In genomic region chr9:127746959-127747569, GRCh38 we compare ENCODE assay signal across 18 cellular contexts. TPM values are rescaled to one million over a fixed set of nuclear protein-coding genes. Genes with fewer than 3 reads are reported as not detected.
DNase-seq lines count a peak whose midpoint lies in the region; ATAC-seq and TF ChIP-seq lines count a peak whose summit lies in the region.
"Had no signal": no experiment of that assay in that cellular context is flagged by ENCODE, and none has a peak within 500 bp of the region (broad histone marks: within the 10 kb centered on the region; RNA-seq: fewer than 3 reads in every experiment).

No MANE protein-coding gene starts in this region.

- H3K27ac Mint-ChIP-seq in activated naive CD4-positive, alpha-beta T cell treated with anti-CD3 and anti-CD28 coated beads for 36 hours = peak overlapping the region; percentile 71
- H3K27ac Mint-ChIP-seq in activated naive CD8-positive, alpha-beta T cell treated with anti-CD3 and anti-CD28 coated beads, Interleukin-2, amount 10 ng/mL, durations not matched to agents 7 days and 5 days = peak overlapping the region; percentile 72

- 0 out of 2 replicates have a peak overlapping the region, but pooled peaks have one; percentile 5 for H3K4me3 ChIP-seq in Jurkat, Clone E6-1 (ENCODE audit: low read length)
- H3K4me3 ChIP-seq in retinal pigment epithelial cell (ENCODE audit: low read length) = no peak overlapping the region
- H3K4me3 ChIP-seq: uterus had no signal

- TF ChIP-seq CTCF in retinal pigment epithelial cell (conservative IDR thresholded peaks at IDR 0.05; ENCODE audit: low read depth, low read length) = peak; percentile 7

- no peaks in the 10 kb centered on the region for H3K9me3 Mint-ChIP-seq in activated naive CD4-positive, alpha-beta T cell treated with anti-CD3 and anti-CD28 coated beads for 36 hours
- no peaks in the 10 kb centered on the region for H3K9me3 Mint-ChIP-seq in activated naive CD8-positive, alpha-beta T cell treated with anti-CD3 and anti-CD28 coated beads, Interleukin-2, amount 10 ng/mL, durations not matched to agents 7 days and 5 days

- CTCF ChIA-PET in activated naive CD4-positive, alpha-beta T cell treated with anti-CD3 and anti-CD28 coated beads for 36 hours (lab: Charles Lee) = interaction anchor here (0.6 to 1.4 kb wide), 4 partner anchors 10 to 288 kb away, joined by 3 to 4 read pairs (median 4); no protein-coding TSS in a partner anchor

- peak; percentile 20 for DNase-seq in activated naive CD4-positive, alpha-beta T cell treated with anti-CD3 and anti-CD28 coated beads for 36 hours
- no peak for DNase-seq in activated naive CD4-positive, alpha-beta T cell treated with anti-CD3 and anti-CD28 coated beads, Interleukin-2, amount 50 U/mL, for 16 hours
- peak; percentile 79 for DNase-seq in Jurkat, Clone E6-1 (ENCODE audit: low read depth, low spot score)
- no peak for DNase-seq in activated naive CD8-positive, alpha-beta T cell treated with anti-CD3 and anti-CD28 coated beads, Interleukin-2, amount 10 ng/mL, durations not matched to agents 7 days and 5 days
- DNase-seq in retinal pigment epithelial cell (ENCODE audit: low read depth) (no peak), globus pallidus (ENCODE audit: low spot score) (no peak)
- DNase-seq: DMS79 treated with DMSO at 0.1 percent for 48 hours; KG1; NCI-H1105 treated with DMSO at 0.1 percent for 48 hours; NCI-H2171 treated with DMSO at 0.1 percent for 48 hours; occipital lobe; Right ventricle myocardium superior; stimulated activated CD4-positive, alpha-beta T cell treated with anti-CD3 and anti-CD28 coated beads, Interleukin-4, amount 100 ng/mL, for 4 hours; uterus had no signal

- no peak overlapping the region for H3K4me3 Mint-ChIP-seq in activated naive CD4-positive, alpha-beta T cell treated with anti-CD3 and anti-CD28 coated beads for 36 hours
- H3K4me3 Mint-ChIP-seq in activated naive CD8-positive, alpha-beta T cell treated with anti-CD3 and anti-CD28 coated beads, Interleukin-2, amount 10 ng/mL, durations not matched to agents 7 days and 5 days = peak overlapping the region; percentile 39

- no peaks in the 10 kb centered on the region for H3K27me3 Mint-ChIP-seq in activated naive CD4-positive, alpha-beta T cell treated with anti-CD3 and anti-CD28 coated beads for 36 hours (ENCODE audit: low read depth)
- no peaks in the 10 kb centered on the region for H3K27me3 Mint-ChIP-seq in activated naive CD8-positive, alpha-beta T cell treated with anti-CD3 and anti-CD28 coated beads, Interleukin-2, amount 10 ng/mL, durations not matched to agents 7 days and 5 days

- H3K36me3 Mint-ChIP-seq in activated naive CD4-positive, alpha-beta T cell treated with anti-CD3 and anti-CD28 coated beads for 36 hours (ENCODE audit: low read depth) = peaks cover 11% of the 10 kb centered on the region
- H3K36me3 Mint-ChIP-seq in activated naive CD8-positive, alpha-beta T cell treated with anti-CD3 and anti-CD28 coated beads, Interleukin-2, amount 10 ng/mL, durations not matched to agents 7 days and 5 days = peaks cover 31% of the 10 kb centered on the region

- H3K4me1 Mint-ChIP-seq in activated naive CD4-positive, alpha-beta T cell treated with anti-CD3 and anti-CD28 coated beads for 36 hours (ENCODE audit: low read depth) = peaks cover 4% of the 10 kb centered on the region
- H3K4me1 Mint-ChIP-seq in activated naive CD8-positive, alpha-beta T cell treated with anti-CD3 and anti-CD28 coated beads, Interleukin-2, amount 10 ng/mL, durations not matched to agents 7 days and 5 days = peaks cover 15% of the 10 kb centered on the region

- intact Hi-C loops in activated naive CD4-positive, alpha-beta T cell treated with anti-CD3 and anti-CD28 coated beads for 36 hours (cut with micrococcal nuclease) = no loop called here

- POLR2A ChIA-PET in activated naive CD8-positive, alpha-beta T cell treated with anti-CD3 and anti-CD28 coated beads, Interleukin-2, amount 10 ng/mL, durations not matched to agents 7 days and 5 days (lab: Charles Lee) = interaction anchor here (0.8 to 2.2 kb wide), 5 partner anchors 11 to 161 kb away, joined by 3 to 6 read pairs (median 3); partner anchors contain the start of genes CDK9 and TOR2A

- ATAC-seq in activated naive CD8-positive, alpha-beta T cell treated with anti-CD3 and anti-CD28 coated beads, Interleukin-2, amount 10 ng/mL, durations not matched to agents 7 days and 5 days (ENCODE audit: low read depth) = peak; percentile 74
- ATAC-seq in HG03457 (IDR thresholded peaks at IDR 0.05; ENCODE audit: unreplicated experiment) (no peak), HG03521 (IDR thresholded peaks at IDR 0.05; ENCODE audit: unreplicated experiment) (no peak)

RNA-seq across cellular contexts. Expression of gene TOR2A, which starts 12.0 kb away (rescaled TPM):
- total RNA-seq in activated naive CD4-positive, alpha-beta T cell treated with anti-CD3 and anti-CD28 coated beads for 36 hours = 10 to 100 TPM; 11.8 to 12.7 TPM
- 14.7 TPM for polyA plus RNA-seq in Jurkat, Clone E6-1 (2012; ENCODE audit: insufficient read depth, insufficient read length)
- total RNA-seq in activated naive CD8-positive, alpha-beta T cell treated with anti-CD3 and anti-CD28 coated beads, Interleukin-2, amount 10 ng/mL, durations not matched to agents 7 days and 5 days = 10 to 100 TPM; 21.7 to 24.4 TPM

RNA-seq across cellular contexts. Expression of gene TTC16, which starts 31.2 kb away (rescaled TPM):
- under 1 TPM; 0.50 to 0.79 TPM for total RNA-seq in activated naive CD4-positive, alpha-beta T cell treated with anti-CD3 and anti-CD28 coated beads for 36 hours
- 2.9 TPM for polyA plus RNA-seq in Jurkat, Clone E6-1 (2012; ENCODE audit: insufficient read depth, insufficient read length)
- total RNA-seq in activated naive CD8-positive, alpha-beta T cell treated with anti-CD3 and anti-CD28 coated beads, Interleukin-2, amount 10 ng/mL, durations not matched to agents 7 days and 5 days = 1 to 10 TPM; 4.4 to 5.3 TPM
- total RNA-seq: cerebellum, mesenteric fat pad, occipital lobe had no signal

RNA-seq across cellular contexts. Expression of gene SH2D3C, which starts 31.4 kb away (rescaled TPM):
- 10 to 100 TPM; 27.2 to 27.3 TPM for total RNA-seq in activated naive CD4-positive, alpha-beta T cell treated with anti-CD3 and anti-CD28 coated beads for 36 hours
- 18.3 TPM for polyA plus RNA-seq in Jurkat, Clone E6-1 (2012; ENCODE audit: insufficient read depth, insufficient read length)
- 10 to 100 TPM; 64.6 to 67.1 TPM for total RNA-seq in activated naive CD8-positive, alpha-beta T cell treated with anti-CD3 and anti-CD28 coated beads, Interleukin-2, amount 10 ng/mL, durations not matched to agents 7 days and 5 days

RNA-seq across cellular contexts. Expression of gene PTRH1, which starts 31.6 kb away (rescaled TPM):
- total RNA-seq in activated naive CD4-positive, alpha-beta T cell treated with anti-CD3 and anti-CD28 coated beads for 36 hours = 10 to 100 TPM; 23.3 to 24.1 TPM
- 25.7 TPM for polyA plus RNA-seq in Jurkat, Clone E6-1 (2012; ENCODE audit: insufficient read depth, insufficient read length)
- total RNA-seq in activated naive CD8-positive, alpha-beta T cell treated with anti-CD3 and anti-CD28 coated beads, Interleukin-2, amount 10 ng/mL, durations not matched to agents 7 days and 5 days = 10 to 100 TPM in 1 of 2 experiments, 1 to 10 TPM in 1; 9.9 to 13.1 TPM

RNA-seq across cellular contexts. Expression of gene CDK9, which starts 38.8 kb away (rescaled TPM):
- total RNA-seq in activated naive CD4-positive, alpha-beta T cell treated with anti-CD3 and anti-CD28 coated beads for 36 hours = 10 to 100 TPM; 64.6 to 73.6 TPM
- polyA plus RNA-seq in Jurkat, Clone E6-1 (2012; ENCODE audit: insufficient read depth, insufficient read length) = 75.2 TPM
- 100 to 1,000 TPM; 134 to 136 TPM for total RNA-seq in activated naive CD8-positive, alpha-beta T cell treated with anti-CD3 and anti-CD28 coated beads, Interleukin-2, amount 10 ng/mL, durations not matched to agents 7 days and 5 days

Comparison
In these comparisons a context has a peak if more than half of its experiments do, and no peak if none do; other contexts are left out.
1. DNase-seq: peak in activated naive CD4-positive, alpha-beta T cell treated with anti-CD3 and anti-CD28 coated beads for 36 hours (single experiment) and Jurkat, Clone E6-1 (single experiment); none in activated naive CD4-positive, alpha-beta T cell treated with anti-CD3 and anti-CD28 coated beads, Interleukin-2, amount 50 U/mL, for 16 hours (single experiment), activated naive CD8-positive, alpha-beta T cell treated with anti-CD3 and anti-CD28 coated beads, Interleukin-2, amount 10 ng/mL, durations not matched to agents 7 days and 5 days (single experiment), retinal pigment epithelial cell (single experiment) and globus pallidus (single experiment).